1 cellular context compared by ENCODE assay signal in genomic region chr3:122510878-122511481, GRCh38.
TF ChIP-seq lines count a peak whose summit lies in the region.

No MANE protein-coding gene starts in this region.

TF ChIP-seq in HepG2, 621 proteins besides CTCF, POLR2A, EP300 and RAD21 (continued from another document and continues in another):
- TF ChIP-seq ZBTB1 (CRISPR knock-in tag; IDR thresholded peaks at IDR 0.05; ENCODE audit: borderline replicate concordance) (no peak), ZNF432 (CRISPR knock-in tag; IDR thresholded peaks at IDR 0.05; ENCODE audit: borderline replicate concordance) (no peak), KLF12 (CRISPR knock-in tag; IDR thresholded peaks at IDR 0.05; ENCODE audit: borderline replicate concordance) (no peak), MAFK (conservative IDR thresholded peaks at IDR 0.05 in 1 of 2, IDR thresholded peaks at IDR 0.05 in 1 of 2; ENCODE audit: low read length in 2 of 2) (peak; percentile 39 to 53; a peak in 3 of 4 replicates), ZNF562 (CRISPR knock-in tag; IDR thresholded peaks at IDR 0.05; ENCODE audit: borderline replicate concordance) (no peak), NFATC3 (CRISPR knock-in tag; IDR thresholded peaks at IDR 0.05) (no peak), RBM39 (IDR thresholded peaks at IDR 0.05; ENCODE audit: low read depth, low read length, poor library complexity, severe bottlenecking) (no peak), ZNF513 (CRISPR knock-in tag; conservative IDR thresholded peaks at IDR 0.05) (no peak), CCDC6 (CRISPR knock-in tag; IDR thresholded peaks at IDR 0.05) (no peak), GATAD2A (CRISPR knock-in tag; IDR thresholded peaks at IDR 0.05) (peak; percentile 14; the same call in 1 of the 2 replicates), NCOR1 (IDR thresholded peaks at IDR 0.05; ENCODE audit: borderline replicate concordance, low read length) (0 out of 2 replicates have a peak, but pooled peaks have one; percentile 15), GPN1 (CRISPR knock-in tag; IDR thresholded peaks at IDR 0.05; ENCODE audit: borderline replicate concordance) (no peak), HBP1 (CRISPR knock-in tag; IDR thresholded peaks at IDR 0.05; ENCODE audit: low read depth) (no peak), ZBTB21 (CRISPR knock-in tag; IDR thresholded peaks at IDR 0.05) (no peak), ARHGAP35 (CRISPR knock-in tag; IDR thresholded peaks at IDR 0.05; ENCODE audit: borderline replicate concordance) (no peak), ZZZ3 (CRISPR knock-in tag; IDR thresholded peaks at IDR 0.05; ENCODE audit: borderline replicate concordance) (no peak), CBX1 (IDR thresholded peaks at IDR 0.05; ENCODE audit: low read depth) (no peak), NR2F6 (IDR thresholded peaks at IDR 0.05) (peak; percentile 74), NR2F6 (CRISPR knock-in tag; IDR thresholded peaks at IDR 0.05) (peak; percentile 8; the same call in 1 of the 2 replicates), NR2F2 (IDR thresholded peaks at IDR 0.05; ENCODE audit: borderline replicate concordance, low read depth) (peak; percentile 72), POLR2G (IDR thresholded peaks at IDR 0.05; ENCODE audit: low read depth, low read length) (no peak), MXD4 (CRISPR knock-in tag; IDR thresholded peaks at IDR 0.05) (no peak), ZNF292 (CRISPR knock-in tag; IDR thresholded peaks at IDR 0.05; ENCODE audit: borderline replicate concordance, low read depth) (peak; percentile 23; the same call in 1 of the 2 replicates), RFXAP (CRISPR knock-in tag; IDR thresholded peaks at IDR 0.05; ENCODE audit: borderline replicate concordance) (no peak), EEA1 (CRISPR knock-in tag; IDR thresholded peaks at IDR 0.05; ENCODE audit: borderline replicate concordance) (no peak), PAF1 (CRISPR knock-in tag; IDR thresholded peaks at IDR 0.05) (no peak), ATF7 (IDR thresholded peaks at IDR 0.05) (no peak), ATF7 (CRISPR knock-in tag; IDR thresholded peaks at IDR 0.05) (no peak), TBP (CRISPR knock-in tag; IDR thresholded peaks at IDR 0.05) (no peak), ZFP90 (CRISPR knock-in tag; IDR thresholded peaks at IDR 0.05; ENCODE audit: borderline replicate concordance) (no peak), TBX3 (IDR thresholded peaks at IDR 0.05; ENCODE audit: borderline replicate concordance) (no peak), ZNF343 (CRISPR knock-in tag; IDR thresholded peaks at IDR 0.05) (no peak), HNRNPLL (IDR thresholded peaks at IDR 0.05; ENCODE audit: low read depth, low read length, poor library complexity, severe bottlenecking) (no peak), MNT (IDR thresholded peaks at IDR 0.05) (no peak), CEBPB (IDR thresholded peaks at IDR 0.05; ENCODE audit: borderline replicate concordance, low read depth, low read length) (peak; percentile 90), HOXD1 (CRISPR knock-in tag; IDR thresholded peaks at IDR 0.05) (no peak), ZBTB26 (CRISPR knock-in tag; IDR thresholded peaks at IDR 0.05; ENCODE audit: borderline replicate concordance) (no peak), ZSCAN12 (CRISPR knock-in tag; IDR thresholded peaks at IDR 0.05) (no peak), MBD4 (IDR thresholded peaks at IDR 0.05; ENCODE audit: borderline replicate concordance, low read length) (no peak)
- TF ChIP-seq, protein P1, sequence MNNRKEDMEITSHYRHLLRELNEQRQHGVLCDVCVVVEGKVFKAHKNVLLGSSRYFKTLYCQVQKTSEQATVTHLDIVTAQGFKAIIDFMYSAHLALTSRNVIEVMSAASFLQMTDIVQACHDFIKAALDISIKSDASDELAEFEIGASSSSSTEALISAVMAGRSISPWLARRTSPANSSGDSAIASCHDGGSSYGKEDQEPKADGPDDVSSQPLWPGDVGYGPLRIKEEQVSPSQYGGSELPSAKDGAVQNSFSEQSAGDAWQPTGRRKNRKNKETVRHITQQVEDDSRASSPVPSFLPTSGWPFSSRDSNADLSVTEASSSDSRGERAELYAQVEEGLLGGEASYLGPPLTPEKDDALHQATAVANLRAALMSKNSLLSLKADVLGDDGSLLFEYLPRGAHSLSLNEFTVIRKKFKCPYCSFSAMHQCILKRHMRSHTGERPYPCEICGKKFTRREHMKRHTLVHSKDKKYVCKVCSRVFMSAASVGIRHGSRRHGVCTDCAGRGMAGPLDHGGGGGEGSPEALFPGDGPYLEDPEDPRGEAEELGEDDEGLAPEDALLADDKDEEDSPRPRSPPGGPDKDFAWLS (CRISPR knock-in tag; IDR thresholded peaks at IDR 0.05; ENCODE audit: borderline replicate concordance): no peak
- TF ChIP-seq, protein P2, sequence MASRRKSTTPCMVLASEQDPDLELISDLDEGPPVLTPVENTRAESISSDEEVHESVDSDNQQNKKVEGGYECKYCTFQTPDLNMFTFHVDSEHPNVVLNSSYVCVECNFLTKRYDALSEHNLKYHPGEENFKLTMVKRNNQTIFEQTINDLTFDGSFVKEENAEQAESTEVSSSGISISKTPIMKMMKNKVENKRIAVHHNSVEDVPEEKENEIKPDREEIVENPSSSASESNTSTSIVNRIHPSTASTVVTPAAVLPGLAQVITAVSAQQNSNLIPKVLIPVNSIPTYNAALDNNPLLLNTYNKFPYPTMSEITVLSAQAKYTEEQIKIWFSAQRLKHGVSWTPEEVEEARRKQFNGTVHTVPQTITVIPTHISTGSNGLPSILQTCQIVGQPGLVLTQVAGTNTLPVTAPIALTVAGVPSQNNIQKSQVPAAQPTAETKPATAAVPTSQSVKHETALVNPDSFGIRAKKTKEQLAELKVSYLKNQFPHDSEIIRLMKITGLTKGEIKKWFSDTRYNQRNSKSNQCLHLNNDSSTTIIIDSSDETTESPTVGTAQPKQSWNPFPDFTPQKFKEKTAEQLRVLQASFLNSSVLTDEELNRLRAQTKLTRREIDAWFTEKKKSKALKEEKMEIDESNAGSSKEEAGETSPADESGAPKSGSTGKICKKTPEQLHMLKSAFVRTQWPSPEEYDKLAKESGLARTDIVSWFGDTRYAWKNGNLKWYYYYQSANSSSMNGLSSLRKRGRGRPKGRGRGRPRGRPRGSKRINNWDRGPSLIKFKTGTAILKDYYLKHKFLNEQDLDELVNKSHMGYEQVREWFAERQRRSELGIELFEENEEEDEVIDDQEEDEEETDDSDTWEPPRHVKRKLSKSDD (CRISPR knock-in tag; IDR thresholded peaks at IDR 0.05; ENCODE audit: low read depth): no peak
- TF ChIP-seq, protein P3, sequence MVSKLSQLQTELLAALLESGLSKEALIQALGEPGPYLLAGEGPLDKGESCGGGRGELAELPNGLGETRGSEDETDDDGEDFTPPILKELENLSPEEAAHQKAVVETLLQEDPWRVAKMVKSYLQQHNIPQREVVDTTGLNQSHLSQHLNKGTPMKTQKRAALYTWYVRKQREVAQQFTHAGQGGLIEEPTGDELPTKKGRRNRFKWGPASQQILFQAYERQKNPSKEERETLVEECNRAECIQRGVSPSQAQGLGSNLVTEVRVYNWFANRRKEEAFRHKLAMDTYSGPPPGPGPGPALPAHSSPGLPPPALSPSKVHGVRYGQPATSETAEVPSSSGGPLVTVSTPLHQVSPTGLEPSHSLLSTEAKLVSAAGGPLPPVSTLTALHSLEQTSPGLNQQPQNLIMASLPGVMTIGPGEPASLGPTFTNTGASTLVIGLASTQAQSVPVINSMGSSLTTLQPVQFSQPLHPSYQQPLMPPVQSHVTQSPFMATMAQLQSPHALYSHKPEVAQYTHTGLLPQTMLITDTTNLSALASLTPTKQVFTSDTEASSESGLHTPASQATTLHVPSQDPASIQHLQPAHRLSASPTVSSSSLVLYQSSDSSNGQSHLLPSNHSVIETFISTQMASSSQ (IDR thresholded peaks at IDR 0.05; ENCODE audit: low read depth): no peak
- TF ChIP-seq, protein P3 (CRISPR knock-in tag; IDR thresholded peaks at IDR 0.05; ENCODE audit: borderline replicate concordance): no peak
- TF ChIP-seq, protein P4, sequence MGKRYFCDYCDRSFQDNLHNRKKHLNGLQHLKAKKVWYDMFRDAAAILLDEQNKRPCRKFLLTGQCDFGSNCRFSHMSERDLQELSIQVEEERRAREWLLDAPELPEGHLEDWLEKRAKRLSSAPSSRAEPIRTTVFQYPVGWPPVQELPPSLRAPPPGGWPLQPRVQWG (CRISPR knock-in tag; IDR thresholded peaks at IDR 0.05; ENCODE audit: borderline replicate concordance, low read depth): no peak
- TF ChIP-seq, protein P5, sequence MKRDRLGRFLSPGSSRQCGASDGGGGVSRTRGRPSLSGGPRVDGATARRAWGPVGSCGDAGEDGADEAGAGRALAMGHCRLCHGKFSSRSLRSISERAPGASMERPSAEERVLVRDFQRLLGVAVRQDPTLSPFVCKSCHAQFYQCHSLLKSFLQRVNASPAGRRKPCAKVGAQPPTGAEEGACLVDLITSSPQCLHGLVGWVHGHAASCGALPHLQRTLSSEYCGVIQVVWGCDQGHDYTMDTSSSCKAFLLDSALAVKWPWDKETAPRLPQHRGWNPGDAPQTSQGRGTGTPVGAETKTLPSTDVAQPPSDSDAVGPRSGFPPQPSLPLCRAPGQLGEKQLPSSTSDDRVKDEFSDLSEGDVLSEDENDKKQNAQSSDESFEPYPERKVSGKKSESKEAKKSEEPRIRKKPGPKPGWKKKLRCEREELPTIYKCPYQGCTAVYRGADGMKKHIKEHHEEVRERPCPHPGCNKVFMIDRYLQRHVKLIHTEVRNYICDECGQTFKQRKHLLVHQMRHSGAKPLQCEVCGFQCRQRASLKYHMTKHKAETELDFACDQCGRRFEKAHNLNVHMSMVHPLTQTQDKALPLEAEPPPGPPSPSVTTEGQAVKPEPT (CRISPR knock-in tag; IDR thresholded peaks at IDR 0.05; ENCODE audit: low read depth): no peak
- TF ChIP-seq, protein P6, sequence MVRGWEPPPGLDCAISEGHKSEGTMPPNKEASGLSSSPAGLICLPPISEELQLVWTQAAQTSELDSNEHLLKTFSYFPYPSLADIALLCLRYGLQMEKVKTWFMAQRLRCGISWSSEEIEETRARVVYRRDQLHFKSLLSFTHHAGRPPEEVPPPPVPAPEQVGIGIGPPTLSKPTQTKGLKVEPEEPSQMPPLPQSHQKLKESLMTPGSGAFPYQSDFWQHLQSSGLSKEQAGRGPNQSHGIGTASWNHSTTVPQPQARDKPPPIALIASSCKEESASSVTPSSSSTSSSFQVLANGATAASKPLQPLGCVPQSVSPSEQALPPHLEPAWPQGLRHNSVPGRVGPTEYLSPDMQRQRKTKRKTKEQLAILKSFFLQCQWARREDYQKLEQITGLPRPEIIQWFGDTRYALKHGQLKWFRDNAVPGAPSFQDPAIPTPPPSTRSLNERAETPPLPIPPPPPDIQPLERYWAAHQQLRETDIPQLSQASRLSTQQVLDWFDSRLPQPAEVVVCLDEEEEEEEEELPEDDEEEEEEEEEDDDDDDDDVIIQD (CRISPR knock-in tag; IDR thresholded peaks at IDR 0.05; ENCODE audit: low read depth): 0 out of 2 replicates have a peak, but pooled peaks have one; percentile 9
